In genomic region chr4:6319530-6320150, GRCh38 we compare ENCODE assay signal across 1 cellular context.
TF ChIP-seq lines count a peak whose summit lies in the region.

No MANE protein-coding gene starts in this region.

TF ChIP-seq in HepG2, 621 proteins besides CTCF, POLR2A, EP300 and RAD21:
- 0 out of 2 replicates have a peak, but pooled peaks have one; percentile 52 for TF ChIP-seq ZFP91 (CRISPR knock-in tag; IDR thresholded peaks at IDR 0.05; ENCODE audit: borderline replicate concordance)
- no peak for TF ChIP-seq SRSF4 (IDR thresholded peaks at IDR 0.05; ENCODE audit: low read depth, low read length, poor library complexity, severe bottlenecking)
- TF ChIP-seq ZNF768 (CRISPR knock-in tag; IDR thresholded peaks at IDR 0.05): 0 out of 2 replicates have a peak, but pooled peaks have one; percentile 41
- TF ChIP-seq ZNF691 (CRISPR knock-in tag; IDR thresholded peaks at IDR 0.05; ENCODE audit: borderline replicate concordance, low read depth): peak; percentile 78
- TF ChIP-seq CENPT (CRISPR knock-in tag; IDR thresholded peaks at IDR 0.05; ENCODE audit: low read depth): no peak
- TF ChIP-seq, protein P1, sequence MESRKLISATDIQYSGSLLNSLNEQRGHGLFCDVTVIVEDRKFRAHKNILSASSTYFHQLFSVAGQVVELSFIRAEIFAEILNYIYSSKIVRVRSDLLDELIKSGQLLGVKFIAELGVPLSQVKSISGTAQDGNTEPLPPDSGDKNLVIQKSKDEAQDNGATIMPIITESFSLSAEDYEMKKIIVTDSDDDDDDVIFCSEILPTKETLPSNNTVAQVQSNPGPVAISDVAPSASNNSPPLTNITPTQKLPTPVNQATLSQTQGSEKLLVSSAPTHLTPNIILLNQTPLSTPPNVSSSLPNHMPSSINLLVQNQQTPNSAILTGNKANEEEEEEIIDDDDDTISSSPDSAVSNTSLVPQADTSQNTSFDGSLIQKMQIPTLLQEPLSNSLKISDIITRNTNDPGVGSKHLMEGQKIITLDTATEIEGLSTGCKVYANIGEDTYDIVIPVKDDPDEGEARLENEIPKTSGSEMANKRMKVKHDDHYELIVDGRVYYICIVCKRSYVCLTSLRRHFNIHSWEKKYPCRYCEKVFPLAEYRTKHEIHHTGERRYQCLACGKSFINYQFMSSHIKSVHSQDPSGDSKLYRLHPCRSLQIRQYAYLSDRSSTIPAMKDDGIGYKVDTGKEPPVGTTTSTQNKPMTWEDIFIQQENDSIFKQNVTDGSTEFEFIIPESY (CRISPR knock-in tag; IDR thresholded peaks at IDR 0.05): peak; percentile 69
- no peak for TF ChIP-seq PRDM4 (CRISPR knock-in tag; IDR thresholded peaks at IDR 0.05; ENCODE audit: borderline replicate concordance)
- TF ChIP-seq, protein P2, sequence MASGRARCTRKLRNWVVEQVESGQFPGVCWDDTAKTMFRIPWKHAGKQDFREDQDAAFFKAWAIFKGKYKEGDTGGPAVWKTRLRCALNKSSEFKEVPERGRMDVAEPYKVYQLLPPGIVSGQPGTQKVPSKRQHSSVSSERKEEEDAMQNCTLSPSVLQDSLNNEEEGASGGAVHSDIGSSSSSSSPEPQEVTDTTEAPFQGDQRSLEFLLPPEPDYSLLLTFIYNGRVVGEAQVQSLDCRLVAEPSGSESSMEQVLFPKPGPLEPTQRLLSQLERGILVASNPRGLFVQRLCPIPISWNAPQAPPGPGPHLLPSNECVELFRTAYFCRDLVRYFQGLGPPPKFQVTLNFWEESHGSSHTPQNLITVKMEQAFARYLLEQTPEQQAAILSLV (CRISPR knock-in tag; IDR thresholded peaks at IDR 0.05; ENCODE audit: borderline replicate concordance): no peak
- 0 out of 2 replicates have a peak, but pooled peaks have one; percentile 23 for TF ChIP-seq POLR2G (IDR thresholded peaks at IDR 0.05; ENCODE audit: low read depth, low read length)
- no peak for TF ChIP-seq FLYWCH1 (CRISPR knock-in tag; IDR thresholded peaks at IDR 0.05)
- peak; percentile 46 for TF ChIP-seq ZNF687 (CRISPR knock-in tag; IDR thresholded peaks at IDR 0.05)
- TF ChIP-seq FOXA1 (IDR thresholded peaks at IDR 0.05): no peak
- TF ChIP-seq FOXA1 (CRISPR knock-in tag; IDR thresholded peaks at IDR 0.05): 0 out of 2 replicates have a peak, but pooled peaks have one; percentile 3
- TF ChIP-seq ZBTB43 (CRISPR knock-in tag; conservative IDR thresholded peaks at IDR 0.05): no peak
